ENCODE assay signal across 8 cellular contexts in the genomic region with DNA sequence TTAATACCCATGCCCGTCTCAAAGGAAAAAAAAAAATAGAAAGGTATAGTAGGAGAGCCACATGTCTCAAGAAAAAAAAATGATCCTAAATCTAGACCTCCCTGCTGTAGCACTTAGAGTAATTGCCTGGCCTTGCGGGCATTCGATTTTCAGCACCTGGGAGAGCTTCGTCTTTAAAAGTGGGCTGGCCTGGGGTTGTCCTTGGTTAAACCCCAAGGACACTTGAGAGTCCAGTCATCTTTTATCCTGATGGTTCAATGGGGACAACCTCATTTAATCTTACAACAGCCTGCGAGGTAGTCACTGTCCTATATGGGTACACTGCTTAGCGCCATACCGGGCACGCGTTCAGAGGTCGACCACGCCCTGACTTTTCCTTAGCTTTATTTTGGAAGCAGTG.
DNase-seq lines count a peak whose midpoint lies in the region; ATAC-seq and TF ChIP-seq lines count a peak whose summit lies in the region.

No MANE protein-coding gene starts in this region.

- in situ Hi-C loops in GM13976 (cut with MboI; ENCODE audit: low sequenced_read_pairs, unreplicated experiment): loop anchor here (25.0 kb wide), 1 partner anchor 947 kb away; no protein-coding TSS in a partner anchor

- H3K9me3 ChIP-seq in ES-I3 (ENCODE audit: control insufficient read depth, insufficient read depth, low read length): no peaks in the 10 kb centered on the region

- no peaks in the 10 kb centered on the region for H3K36me3 ChIP-seq in ES-I3 (ENCODE audit: insufficient read depth, low read length)

- H3K4me1 ChIP-seq in ES-I3 (ENCODE audit: insufficient read depth, low read length): peaks cover 28% of the 10 kb centered on the region

- peak overlapping the region; percentile 61 for H3K27ac ChIP-seq in cingulate gyrus (ENCODE audit: low read depth, low read length)

- H3K9ac ChIP-seq in ES-I3 (ENCODE audit: low read depth, low read length): peak overlapping the region; percentile 50; the same call in 1 of the 2 replicates

- TF ChIP-seq CTCF in GM13976 (IDR thresholded peaks at IDR 0.05; ENCODE audit: borderline replicate concordance, control extremely low read depth, extremely low read depth, insufficient read depth, missing control alignments): no peak

- ATAC-seq in HG03342 (IDR thresholded peaks at IDR 0.05; ENCODE audit: unreplicated experiment) (peak; percentile 3), GM21529 (IDR thresholded peaks at IDR 0.05; ENCODE audit: unreplicated experiment) (no peak), HG02938 (IDR thresholded peaks at IDR 0.05; ENCODE audit: unreplicated experiment) (no peak)

- DNase-seq in myocyte (ENCODE audit: low read depth) (peak; percentile 7), GM13976 (ENCODE audit: low spot score) (no peak), SHP77 treated with DMSO at 0.1 percent for 48 hours (lab: John Stamatoyannopoulos, UW) (no peak)
